In genomic region chr7:24328050-24328449, GRCh38 we compare ENCODE assay signal across 22 cellular contexts. TPM values are rescaled to one million over a fixed set of nuclear protein-coding genes. Genes with fewer than 3 reads are reported as not detected.
DNase-seq lines count a peak whose midpoint lies in the region; TF ChIP-seq lines count a peak whose summit lies in the region.
"Had no signal": no experiment of that assay in that cellular context is flagged by ENCODE, and none has a peak within 500 bp of the region (broad histone marks: within the 10 kb centered on the region; RNA-seq: fewer than 3 reads in every experiment).

No MANE protein-coding gene starts in this region.

- POLR2A ChIA-PET in HEK293 (lab: Yijun Ruan, JAX) = no interaction called here

- no peaks in the 10 kb centered on the region for H3K36me3 Mint-ChIP-seq in activated naive CD4-positive, alpha-beta T cell treated with anti-CD3 and anti-CD28 coated beads, Interleukin-2, amount 10 ng/mL, durations not matched to agents 7 days and 5 days
- H3K36me3 Mint-ChIP-seq: mesothelial cell of epicardium, neural progenitor cell, type B pancreatic cell had no signal

- TF ChIP-seq CTCF in HEK293 (tag by site-specific recombination; IDR thresholded peaks at IDR 0.05) = no peak

- no peaks in the 10 kb centered on the region for H3K27me3 Mint-ChIP-seq in activated naive CD4-positive, alpha-beta T cell treated with anti-CD3 and anti-CD28 coated beads, Interleukin-2, amount 10 ng/mL, durations not matched to agents 7 days and 5 days

- no peak overlapping the region for H3K27ac Mint-ChIP-seq in activated naive CD4-positive, alpha-beta T cell treated with anti-CD3 and anti-CD28 coated beads, Interleukin-2, amount 10 ng/mL, durations not matched to agents 7 days and 5 days
- H3K27ac Mint-ChIP-seq: activated naive CD4-positive, alpha-beta T cell treated with anti-CD3 and anti-CD28 coated beads, Interleukin-2, amount 50 U/mL, for 24 hours; mesothelial cell of epicardium; neural progenitor cell; stimulated activated naive CD8-positive, alpha-beta T cell treated with anti-CD3 and anti-CD28 coated beads, Interleukin-15, Interleukin-2, amounts not matched to agents 100 ng/mL and 50 ng/mL, for 24 hours; type B pancreatic cell had no signal

- intact Hi-C loops in head of caudate nucleus (cut with DNase I) = no loop called here

- H3K27ac ChIP-seq in HEK293 (ENCODE audit: extremely low read depth, low read depth, low read length) = no peak overlapping the region
- no peak overlapping the region for H3K27ac ChIP-seq in SK-N-MC
- H3K27ac ChIP-seq: neural progenitor cell, prostate gland, skin epidermis had no signal

- H3K9ac ChIP-seq in SK-N-MC (ENCODE audit: insufficient read length) = no peak overlapping the region
- H3K9ac ChIP-seq: neural progenitor cell had no signal

- CTCF ChIA-PET in HEK293 (lab: Yijun Ruan, JAX) = no interaction called here
- CTCF ChIA-PET in activated naive CD4-positive, alpha-beta T cell treated with anti-CD3 and anti-CD28 coated beads, Interleukin-2, amount 10 ng/mL, durations not matched to agents 7 days and 5 days (lab: Charles Lee) = no interaction called here

- H3K4me1 Mint-ChIP-seq in activated naive CD4-positive, alpha-beta T cell treated with anti-CD3 and anti-CD28 coated beads, Interleukin-2, amount 10 ng/mL, durations not matched to agents 7 days and 5 days = no peaks in the 10 kb centered on the region
- H3K4me1 Mint-ChIP-seq: activated naive CD4-positive, alpha-beta T cell treated with anti-CD3 and anti-CD28 coated beads, Interleukin-2, amount 50 U/mL, for 24 hours; mesothelial cell of epicardium; neural progenitor cell had no signal

- H3K4me1 ChIP-seq in HEK293 (ENCODE audit: control insufficient read depth, insufficient read depth, low read length) = no peaks in the 10 kb centered on the region
- H3K4me1 ChIP-seq: neural progenitor cell, prostate gland had no signal

- DNase-seq in M059J (ENCODE audit: low read depth) (peak; percentile 15), SK-N-MC (ENCODE audit: low read depth, low spot score) (peak; percentile 28), myocyte (ENCODE audit: low read depth) (peak; percentile 28), head of caudate nucleus (no peak)
- DNase-seq in activated naive CD4-positive, alpha-beta T cell treated with anti-CD3 and anti-CD28 coated beads, Interleukin-2, amount 10 ng/mL, durations not matched to agents 7 days and 5 days = no peak
- DNase-seq in stimulated activated naive CD4-positive, alpha-beta T cell (lab: John Stamatoyannopoulos, UW) = no peak
- DNase-seq: activated CD4-positive, alpha-beta T cell treated with anti-CD3 and anti-CD28 coated beads for 4 hours; Kasumi-1; NCI-H1930; NCI-H69; OCI-M1; Right ventricle myocardium superior; T-helper 1 cell had no signal

- no peaks in the 10 kb centered on the region for H3K9me3 Mint-ChIP-seq in activated naive CD4-positive, alpha-beta T cell treated with anti-CD3 and anti-CD28 coated beads, Interleukin-2, amount 10 ng/mL, durations not matched to agents 7 days and 5 days
- H3K9me3 Mint-ChIP-seq: neural progenitor cell had no signal

- H3K4me3 Mint-ChIP-seq in activated naive CD4-positive, alpha-beta T cell treated with anti-CD3 and anti-CD28 coated beads, Interleukin-2, amount 10 ng/mL, durations not matched to agents 7 days and 5 days = no peak overlapping the region
- H3K4me3 Mint-ChIP-seq: activated naive CD4-positive, alpha-beta T cell treated with anti-CD3 and anti-CD28 coated beads, Interleukin-2, amount 50 U/mL, for 24 hours; mesothelial cell of epicardium; neural progenitor cell; stimulated activated naive CD8-positive, alpha-beta T cell treated with anti-CD3 and anti-CD28 coated beads, Interleukin-15, Interleukin-2, amounts not matched to agents 100 ng/mL and 50 ng/mL, for 24 hours; type B pancreatic cell had no signal

- no peak overlapping the region for H3K4me3 ChIP-seq in HEK293 (ENCODE audit: low read depth, low read length)
- H3K4me3 ChIP-seq in SK-N-MC = no peak overlapping the region
- H3K4me3 ChIP-seq: neural progenitor cell, prostate gland, skin epidermis had no signal

- H3K36me3 ChIP-seq in HEK293 (ENCODE audit: control insufficient read depth in 2 of 2, insufficient read depth in 1 of 2, low read length in 2 of 2) = no peaks in the 10 kb centered on the region
- H3K36me3 ChIP-seq in SK-N-MC (ENCODE audit: insufficient read depth, low read length) = no peaks in the 10 kb centered on the region
- H3K36me3 ChIP-seq: neural progenitor cell, prostate gland had no signal

- no peaks in the 10 kb centered on the region for H3K9me3 ChIP-seq in HEK293 (ENCODE audit: control insufficient read depth, insufficient read depth, low read depth, low read length)
- no peaks in the 10 kb centered on the region for H3K9me3 ChIP-seq in SK-N-MC (ENCODE audit: low read depth, low read length)
- H3K9me3 ChIP-seq: prostate gland had no signal

TF ChIP-seq in HEK293, 187 proteins besides CTCF, POLR2A, EP300 and RAD21:
- TF ChIP-seq, protein P1, sequence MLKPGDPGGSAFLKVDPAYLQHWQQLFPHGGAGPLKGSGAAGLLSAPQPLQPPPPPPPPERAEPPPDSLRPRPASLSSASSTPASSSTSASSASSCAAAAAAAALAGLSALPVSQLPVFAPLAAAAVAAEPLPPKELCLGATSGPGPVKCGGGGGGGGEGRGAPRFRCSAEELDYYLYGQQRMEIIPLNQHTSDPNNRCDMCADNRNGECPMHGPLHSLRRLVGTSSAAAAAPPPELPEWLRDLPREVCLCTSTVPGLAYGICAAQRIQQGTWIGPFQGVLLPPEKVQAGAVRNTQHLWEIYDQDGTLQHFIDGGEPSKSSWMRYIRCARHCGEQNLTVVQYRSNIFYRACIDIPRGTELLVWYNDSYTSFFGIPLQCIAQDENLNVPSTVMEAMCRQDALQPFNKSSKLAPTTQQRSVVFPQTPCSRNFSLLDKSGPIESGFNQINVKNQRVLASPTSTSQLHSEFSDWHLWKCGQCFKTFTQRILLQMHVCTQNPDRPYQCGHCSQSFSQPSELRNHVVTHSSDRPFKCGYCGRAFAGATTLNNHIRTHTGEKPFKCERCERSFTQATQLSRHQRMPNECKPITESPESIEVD (tag by site-specific recombination; IDR thresholded peaks at IDR 0.05) = peak; percentile 65
- TF ChIP-seq ZNF670 (tag by site-specific recombination; IDR thresholded peaks at IDR 0.05; ENCODE audit: low read depth) = no peak
- TF ChIP-seq, protein P2, sequence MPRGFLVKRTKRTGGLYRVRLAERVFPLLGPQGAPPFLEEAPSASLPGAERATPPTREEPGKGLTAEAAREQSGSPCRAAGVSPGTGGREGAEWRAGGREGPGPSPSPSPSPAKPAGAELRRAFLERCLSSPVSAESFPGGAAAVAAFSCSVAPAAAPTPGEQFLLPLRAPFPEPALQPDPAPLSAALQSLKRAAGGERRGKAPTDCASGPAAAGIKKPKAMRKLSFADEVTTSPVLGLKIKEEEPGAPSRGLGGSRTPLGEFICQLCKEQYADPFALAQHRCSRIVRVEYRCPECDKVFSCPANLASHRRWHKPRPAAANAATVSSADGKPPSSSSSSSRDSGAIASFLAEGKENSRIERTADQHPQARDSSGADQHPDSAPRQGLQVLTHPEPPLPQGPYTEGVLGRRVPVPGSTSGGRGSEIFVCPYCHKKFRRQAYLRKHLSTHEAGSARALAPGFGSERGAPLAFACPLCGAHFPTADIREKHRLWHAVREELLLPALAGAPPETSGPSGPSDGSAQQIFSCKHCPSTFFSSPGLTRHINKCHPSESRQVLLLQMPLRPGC (tag by site-specific recombination; IDR thresholded peaks at IDR 0.05) = 0 out of 2 replicates have a peak, but pooled peaks have one; percentile 38
TF ChIP-seq in HEK293: peak in this region for 2.

RNA-seq across cellular contexts. Expression of gene NPY, which starts 44.1 kb away (rescaled TPM):
- 2.4 TPM in 1 of 2 replicates, not detected in the other for total RNA-seq in M059J (2014; rRNA removed; shearing (Covaris generic))
- not detected in 2 replicates for total RNA-seq in myocyte
- not detected for polyA plus RNA-seq in myocyte (2012)
- total RNA-seq: glomerular endothelial cell, mesothelial cell of epicardium, Right ventricle myocardium superior had no signal

Comparison
In these comparisons a context has a peak if more than half of its experiments do, and no peak if none do; other contexts are left out.
1. DNase-seq: peak in M059J (single experiment), SK-N-MC (single experiment) and myocyte (single experiment); none in activated naive CD4-positive, alpha-beta T cell treated with anti-CD3 and anti-CD28 coated beads, Interleukin-2, amount 10 ng/mL, durations not matched to agents 7 days and 5 days (single experiment), head of caudate nucleus (0 of 42) and stimulated activated naive CD4-positive, alpha-beta T cell (0 of 6).